Comparison of ENCODE assay signal across 8 cellular contexts in the genomic region with DNA sequence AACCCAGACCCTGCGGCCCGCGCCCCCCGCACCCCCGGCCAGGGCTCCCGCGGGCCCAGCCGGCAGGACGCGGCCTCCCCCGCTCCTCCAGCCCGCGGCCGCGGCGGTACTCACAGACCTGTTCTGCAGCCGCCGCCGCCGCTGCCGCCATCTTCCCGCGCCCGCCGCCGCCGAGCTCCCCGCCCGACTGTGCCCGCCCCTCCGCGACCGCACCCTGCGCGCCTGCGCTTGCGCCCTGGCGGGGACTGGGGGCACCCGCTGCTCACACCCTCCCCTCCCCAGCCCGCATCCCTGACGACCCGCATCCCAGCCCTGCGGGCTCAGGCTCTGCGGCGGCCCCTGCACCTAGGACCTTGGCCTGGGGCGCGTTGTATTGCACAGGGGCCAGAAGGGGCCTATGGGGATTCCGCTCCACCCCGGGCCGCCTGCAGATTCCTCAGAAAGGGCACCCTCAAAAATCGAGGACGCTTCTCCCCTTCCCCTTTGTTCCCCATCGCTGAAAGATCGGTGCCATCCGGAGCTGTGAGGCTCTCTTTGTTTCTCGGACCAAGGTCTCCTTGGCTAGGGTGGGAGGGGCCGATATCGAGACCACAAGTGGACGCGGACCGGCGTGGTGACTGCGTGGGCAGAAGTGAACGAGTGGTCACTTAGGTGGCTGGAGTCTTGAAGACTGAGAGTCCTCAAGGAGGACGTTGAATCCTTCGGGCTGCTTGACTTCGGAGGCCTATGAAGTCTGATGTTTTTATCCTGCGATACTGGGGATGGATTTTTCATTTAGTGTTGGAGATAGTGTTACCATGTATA. TPM values are rescaled to one million over a fixed set of nuclear protein-coding genes. Genes with fewer than 3 reads are reported as not detected.
DNase-seq lines count a peak whose midpoint lies in the region; ATAC-seq lines count a peak whose summit lies in the region.

A gene with protein sequence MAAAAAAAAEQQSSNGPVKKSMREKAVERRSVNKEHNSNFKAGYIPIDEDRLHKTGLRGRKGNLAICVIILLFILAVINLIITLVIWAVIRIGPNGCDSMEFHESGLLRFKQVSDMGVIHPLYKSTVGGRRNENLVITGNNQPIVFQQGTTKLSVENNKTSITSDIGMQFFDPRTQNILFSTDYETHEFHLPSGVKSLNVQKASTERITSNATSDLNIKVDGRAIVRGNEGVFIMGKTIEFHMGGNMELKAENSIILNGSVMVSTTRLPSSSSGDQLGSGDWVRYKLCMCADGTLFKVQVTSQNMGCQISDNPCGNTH (minus strand): TSS at position 191 of the 804 bp plus-strand sequence. CDS start 40 bp downstream, at position 151.

- DNase-seq in NCI-H187 treated with DMSO at 0.1 percent for 48 hours (lab: John Stamatoyannopoulos, UW) (peak; percentile 3), left lobe of liver (ENCODE audit: low spot score) (peak; percentile 63)
- DNase-seq in activated CD4-positive, alpha-beta T cell treated with anti-CD3 and anti-CD28 coated beads for 4 hours = peak; percentile 65 to 67
- DNase-seq in stimulated activated CD4-positive, alpha-beta T cell treated with anti-CD3 and anti-CD28 coated beads, Interleukin-1b, Interleukin-23, amount 100 ng/mL, for 48 hours = peak; percentile 68
- no peak for DNase-seq in NK-92 treated with Interleukin-12 subunit alpha and Interleukin-12 subunit beta, amount 100 ng/mL, for 24 hours (lab: John Stamatoyannopoulos, UW)

- peak within 1 kb of the TSS; percentile 67 for H3K27ac ChIP-seq in cingulate gyrus (ENCODE audit: low read depth, low read length)

- peak; percentile 95 for ATAC-seq in GM18511 (IDR thresholded peaks at IDR 0.05; ENCODE audit: unreplicated experiment)
- ATAC-seq in HG02759 (IDR thresholded peaks at IDR 0.05; ENCODE audit: unreplicated experiment) = peak; percentile 96
- peak; percentile 93 for ATAC-seq in left lobe of liver

RNA-seq across cellular contexts. Expression of the gene that starts here (rescaled TPM):
- 8.6 TPM for total RNA-seq in left lobe of liver
